In the genomic region with DNA sequence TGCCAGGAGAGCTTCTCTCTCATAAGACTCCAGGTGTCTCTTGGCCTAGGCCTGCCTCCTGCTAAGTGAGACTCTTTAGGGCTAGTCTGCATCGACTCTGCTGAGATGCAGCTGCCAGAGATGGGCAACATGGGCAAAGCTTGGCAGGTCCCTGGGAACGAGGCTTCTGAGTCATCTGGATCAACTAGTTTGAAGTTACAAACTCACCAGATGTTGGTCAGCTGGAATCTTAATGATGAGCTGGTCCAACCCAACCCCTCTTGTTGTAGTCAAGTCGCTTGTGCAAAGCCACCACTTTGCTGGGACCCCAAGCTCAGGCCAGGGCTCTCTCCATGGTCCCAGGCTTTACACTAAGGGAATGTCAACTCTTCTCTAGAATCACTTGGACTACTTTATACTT, we compare ENCODE assay signal across 10 cellular contexts. TPM values are rescaled to one million over a fixed set of nuclear protein-coding genes. Genes with fewer than 3 reads are reported as not detected.
DNase-seq lines count a peak whose midpoint lies in the region; FAIRE-seq and TF ChIP-seq lines count a peak whose summit lies in the region.
"Not testable (repeated sequence)": the region's sequence is repeated elsewhere in the genome, so short reads cannot be mapped to it uniquely, and the experiment has no call there.
"Had no signal": no experiment of that assay in that cellular context is flagged by ENCODE, and none has a peak within 500 bp of the region (broad histone marks: within the 10 kb centered on the region; RNA-seq: fewer than 3 reads in every experiment).

No MANE protein-coding gene starts in this region.

- TF ChIP-seq CTCF in GM13977 (IDR thresholded peaks at IDR 0.05; ENCODE audit: extremely low read depth, insufficient read depth, missing control alignments); bronchial epithelial cell (IDR thresholded peaks at IDR 0.05; ENCODE audit: insufficient read depth, low read length, severe bottlenecking); fibroblast of mammary gland (conservative IDR thresholded peaks at IDR 0.05; ENCODE audit: control insufficient read depth, insufficient read depth, low read depth, low read length); neutrophil (IDR thresholded peaks at IDR 0.05): not testable (repeated sequence)

- not testable (repeated sequence) for H3K4me3 ChIP-seq in BLaER1; bronchial epithelial cell (ENCODE audit: low read depth, low read length); fibroblast of mammary gland (ENCODE audit: control insufficient read depth, low read depth, low read length); neutrophil (ENCODE audit: low read depth in 1 of 2, low read length in 1 of 2)

- peaks cover 56% of the 10 kb centered on the region for H3K4me1 ChIP-seq in BLaER1
- H3K4me1 ChIP-seq in neutrophil (ENCODE audit: control insufficient read depth in 1 of 2, insufficient read depth in 1 of 2, low read depth in 1 of 2, low read length in 1 of 2), result peaks cover 24 to 45% of the 10 kb centered on the region in 2 experiments

- in situ Hi-C loops in GM13977 (cut with MboI; ENCODE audit: low pct_unique_long_range_greater_than_20kb, low sequenced_read_pairs, unreplicated experiment), result not testable (repeated sequence)

- peak overlapping the region; percentile 73 for H3K9ac ChIP-seq in BLaER1

- FAIRE-seq in bronchial epithelial cell (lab: Jason Lieb, UNC), result not testable (repeated sequence)

- not testable (repeated sequence) for H4K20me1 ChIP-seq in BLaER1

- DNase-seq in AG08395 (ENCODE audit: low spot score), result peak; percentile 35
- DNase-seq in GM13977 (ENCODE audit: low spot score), result peak; percentile 0
- peak; percentile 9 for DNase-seq in M059J (ENCODE audit: low read depth)
- DNase-seq in bronchial epithelial cell (ENCODE audit: low read depth), result peak; percentile 6
- peak; percentile 40 for DNase-seq in fibroblast of mammary gland (ENCODE audit: low read depth)

- H3K27ac ChIP-seq in BLaER1 (peak overlapping the region; percentile 91), neutrophil (peak overlapping the region; percentile 58)

- H3K27me3 ChIP-seq in BLaER1; bronchial epithelial cell (ENCODE audit: control insufficient read depth, insufficient read depth, low read length); neutrophil: not testable (repeated sequence)

- peak overlapping the region; percentile 76 for H3K4me2 ChIP-seq in BLaER1

- not testable (repeated sequence) for H3K36me3 ChIP-seq in BLaER1; bronchial epithelial cell (ENCODE audit: control insufficient read depth, insufficient read depth, low read length); neutrophil

- not testable (repeated sequence) for H3K9me3 ChIP-seq in BLaER1, neutrophil

RNA-seq across cellular contexts. Expression of a gene that starts 38.9 kb away (rescaled TPM):
- not detected in 2 replicates for total RNA-seq in M059J (2014; rRNA removed; shearing (Covaris generic))
- not detected in 2 replicates for total RNA-seq in bronchial epithelial cell
- total RNA-seq: A673, G401, HT-29 had no signal
